ENCODE assay signal across 7 cellular contexts in the genomic region with DNA sequence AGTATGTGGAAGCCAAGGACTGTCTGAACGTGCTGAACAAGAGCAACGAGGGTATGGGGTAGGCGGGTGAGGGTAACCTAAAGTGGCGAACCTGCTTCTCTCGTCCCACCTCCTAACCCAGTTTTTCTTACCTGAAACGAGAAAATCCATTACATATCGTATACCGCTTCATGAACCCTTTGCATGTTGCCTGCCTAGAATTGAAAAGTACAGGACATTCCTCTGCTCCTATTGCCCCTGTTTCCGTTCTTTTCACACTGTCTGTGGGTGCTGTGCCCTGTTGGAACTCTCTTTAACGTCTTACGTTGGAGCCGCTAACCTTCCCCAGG. TPM values are rescaled to one million over a fixed set of nuclear protein-coding genes. Genes with fewer than 3 reads are reported as not detected.
A peak's percentile ranks its signal among the peaks of the same experiment; 100 is the strongest.
DNase-seq lines count a peak whose midpoint lies in the region; ATAC-seq, FAIRE-seq and TF ChIP-seq lines count a peak whose summit lies in the region.

No MANE protein-coding gene starts in this region.

- 0% methylated on average over 3 of the region's 12 CpGs; no CpG with 5 or more reads in 1 of the 2 experiments for WGBS in IMR-90 (ENCODE audit: extremely low coverage in 2 of 2, insufficient read length in 1 of 2), 2 experiments
- WGBS in adipose tissue, 3 donors, result 3 to 6% (median 3%) methylated on average over 12 of the region's 12 CpGs

- H2BK15ac ChIP-seq in IMR-90 (ENCODE audit: low read depth, low read length), result peak overlapping the region; percentile 59; the same call in 2 of the 3 replicates

- peak overlapping the region; percentile 92 for H3K4me3 ChIP-seq in IMR-90 (ENCODE audit: insufficient read depth, low read depth, low read length)
- peak overlapping the region; percentile 90 to 93 for H3K4me3 ChIP-seq in kidney (ENCODE audit: low read length in 2 of 2)

- peak overlapping the region; percentile 40; the same call in 1 of the 2 replicates for H2BK20ac ChIP-seq in IMR-90 (ENCODE audit: low read depth, low read length)

- H2AFZ ChIP-seq in IMR-90 (replicated peaks; ENCODE audit: low read length, poor library complexity), result peak overlapping the region; percentile 95

- H3K4me1 ChIP-seq in IMR-90 (ENCODE audit: control insufficient read depth, insufficient read depth, low read length) (peaks cover 20% of the 10 kb centered on the region), kidney (ENCODE audit: control insufficient read depth in 1 of 2, insufficient read depth in 1 of 2, low read depth in 1 of 2, low read length in 2 of 2) (peaks cover 5 to 29% of the 10 kb centered on the region in 2 donors)

- H3K4ac ChIP-seq in IMR-90 (ENCODE audit: low read depth, low read length), result peak overlapping the region; percentile 96

- no peak for DNase-seq in IMR-90
- no peak for DNase-seq in kidney
- DNase-seq in substantia nigra (lab: John Stamatoyannopoulos, UW), result no peak
- DNase-seq in stimulated activated CD4-positive, alpha-beta T cell treated with anti-CD3 and anti-CD28 coated beads, Interleukin-1b, Interleukin-23, amount 100 ng/mL, for 48 hours, result no peak
- DNase-seq in stimulated activated CD8-positive, alpha-beta memory T cell treated with anti-CD3 and anti-CD28 coated beads, Interleukin-4, amount 100 ng/mL, for 48 hours, result no peak
- no peak for DNase-seq in NCI-H1417 (lab: John Stamatoyannopoulos, UW)

- TSS peak; percentile 60 for BruUV-seq in IMR-90 (replicated peaks; lab: Mats Ljungman, UMichigan)

- peaks cover 5% of the 10 kb centered on the region; the same call in 1 of the 2 replicates for H4K20me1 ChIP-seq in IMR-90 (ENCODE audit: insufficient read depth, low read length)

- H3K36me3 ChIP-seq in IMR-90 (ENCODE audit: control insufficient read depth, insufficient read depth, low read length) (peaks cover 3% of the 10 kb centered on the region), kidney (ENCODE audit: control insufficient read depth in 1 of 2, insufficient read depth in 2 of 2, low read length in 2 of 2) (peaks cover 2 to 4% of the 10 kb centered on the region in 2 donors)

- H4K91ac ChIP-seq in IMR-90 (ENCODE audit: insufficient read depth, low read depth, low read length), result peak overlapping the region; percentile 96

- no peak for TF ChIP-seq RAD21 in IMR-90 (IDR thresholded peaks at IDR 0.05; ENCODE audit: low read length)

- no peak for FAIRE-seq in kidney (lab: Jason Lieb, UNC)

- peak overlapping the region; percentile 95 for H2BK5ac ChIP-seq in IMR-90 (ENCODE audit: low read depth, low read length, poor library complexity, severe bottlenecking)

- H3K27me3 ChIP-seq in IMR-90 (ENCODE audit: control insufficient read depth, insufficient read depth, low read length), result no peaks in the 10 kb centered on the region

- H3K27ac ChIP-seq in IMR-90 (ENCODE audit: insufficient read depth, low read length) (peak overlapping the region; percentile 95), adipose tissue (ENCODE audit: low read depth, low read length) (peak overlapping the region; percentile 94), kidney (ENCODE audit: low read depth in 2 of 2, low read length in 2 of 2) (peak overlapping the region; percentile 35 to 71), substantia nigra (ENCODE audit: low read depth, low read length, poor library complexity, severe bottlenecking) (peak overlapping the region; percentile 79)

- no peak for ATAC-seq in IMR-90 (ENCODE audit: low read depth)

- H3K79me1 ChIP-seq in IMR-90 (ENCODE audit: low read depth in 1 of 2, low read length in 2 of 2), result peaks cover 14 to 49% of the 10 kb centered on the region in 2 experiments

- peak overlapping the region; percentile 64 for H2BK120ac ChIP-seq in IMR-90 (ENCODE audit: low read depth, low read length)

- peak overlapping the region; percentile 94 for H2AK9ac ChIP-seq in IMR-90 (replicated peaks; ENCODE audit: low read depth, low read length, poor library complexity)

- H3K23ac ChIP-seq in IMR-90 (ENCODE audit: low read depth, low read length), result peak overlapping the region; percentile 92

- intact Hi-C loops in IMR-90 (cut with micrococcal nuclease), result loop anchor here (5.0 kb wide), 2 partner anchors 139 to 244 kb away; a partner anchor contains a TSS
- intact Hi-C loops in kidney (cut with DNase I), result no loop called here

- H3K9ac ChIP-seq in IMR-90 (ENCODE audit: low read depth, low read length) (peak overlapping the region; percentile 99), kidney (ENCODE audit: low read length in 2 of 2) (peak overlapping the region; percentile 88 to 96)

- H3K18ac ChIP-seq in IMR-90 (ENCODE audit: low read depth, low read length), result peak overlapping the region; percentile 78

- TF ChIP-seq CTCF in IMR-90 (conservative IDR thresholded peaks at IDR 0.05; ENCODE audit: low read depth, low read length), result no peak
- TF ChIP-seq CTCF in kidney (IDR thresholded peaks at IDR 0.05; ENCODE audit: borderline replicate concordance, extremely low read depth, insufficient read depth), result no peak

- H3K9me1 ChIP-seq in IMR-90 (ENCODE audit: insufficient read depth, low read length), result peaks cover 4% of the 10 kb centered on the region; the same call in 1 of the 2 replicates

- CTCF ChIA-PET in IMR-90 (lab: Yijun Ruan, JAX), result interaction anchor here (0.9 to 1.1 kb wide), 2 partner anchors 56 to 82 kb away, joined by 3 to 4 read pairs; no protein-coding TSS in a partner anchor

- POLR2A ChIA-PET in IMR-90 (lab: Charles Lee; ENCODE audit: unreplicated experiment), result interaction anchor here (0.6 to 1.5 kb wide), 2 partner anchors 25 to 73 kb away, joined by 4 to 5 read pairs; a partner anchor contains a TSS

- H2AK5ac ChIP-seq in IMR-90 (ENCODE audit: low read depth, low read length), result peak overlapping the region; percentile 98

- no peak for TF ChIP-seq POLR2A in IMR-90 (IDR thresholded peaks at IDR 0.05; ENCODE audit: low read depth, low read length)

- peak overlapping the region; percentile 96 for H3K14ac ChIP-seq in IMR-90 (replicated peaks; ENCODE audit: low read depth, low read length)

- dilution Hi-C loops in IMR-90 (cut with HindIII; ENCODE audit: low sequenced_read_pairs, unreplicated experiment), result no loop called here

- H4K5ac ChIP-seq in IMR-90 (ENCODE audit: low read depth, low read length), result peak overlapping the region; percentile 92

- H3K56ac ChIP-seq in IMR-90 (ENCODE audit: extremely low read depth, insufficient read depth, low read length), result peak overlapping the region; percentile 96

- peak overlapping the region; percentile 84 to 96 for H4K8ac ChIP-seq in IMR-90 (ENCODE audit: low read depth in 2 of 2, low read length in 2 of 2)

- no peaks in the 10 kb centered on the region for H3K9me3 ChIP-seq in IMR-90 (ENCODE audit: control insufficient read depth, insufficient read depth, low read length)
- no peaks in the 10 kb centered on the region for H3K9me3 ChIP-seq in kidney (ENCODE audit: control insufficient read depth in 1 of 2, low read length in 2 of 2)

- peak overlapping the region; percentile 98 for H3K4me2 ChIP-seq in IMR-90 (ENCODE audit: low read depth, low read length)

- in situ Hi-C loops in IMR-90 (cut with MboI; ENCODE audit: low sequenced_read_pairs), result no loop called here

TF ChIP-seq in IMR-90, 13 proteins besides CTCF, POLR2A, EP300 and RAD21 (continues in another document):
- TF ChIP-seq RFX5 (IDR thresholded peaks at IDR 0.05; ENCODE audit: low read depth, low read length) (no peak), CEBPB (IDR thresholded peaks at IDR 0.05; ENCODE audit: low read depth, low read length) (no peak), MAFK (IDR thresholded peaks at IDR 0.05; ENCODE audit: low read depth, low read length) (no peak)
- TF ChIP-seq, protein P1, sequence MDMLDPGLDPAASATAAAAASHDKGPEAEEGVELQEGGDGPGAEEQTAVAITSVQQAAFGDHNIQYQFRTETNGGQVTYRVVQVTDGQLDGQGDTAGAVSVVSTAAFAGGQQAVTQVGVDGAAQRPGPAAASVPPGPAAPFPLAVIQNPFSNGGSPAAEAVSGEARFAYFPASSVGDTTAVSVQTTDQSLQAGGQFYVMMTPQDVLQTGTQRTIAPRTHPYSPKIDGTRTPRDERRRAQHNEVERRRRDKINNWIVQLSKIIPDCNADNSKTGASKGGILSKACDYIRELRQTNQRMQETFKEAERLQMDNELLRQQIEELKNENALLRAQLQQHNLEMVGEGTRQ (IDR thresholded peaks at IDR 0.05; ENCODE audit: low read depth, low read length), result no peak

RNA-seq across cellular contexts. Expression of a gene that starts 0.5 kb away (rescaled TPM):
- total RNA-seq in IMR-90 (2012; rRNA removed), result 764 and 1,011 TPM in 2 replicates
- polyA plus RNA-seq in IMR-90 (2012; rRNA removed), result 1,210 and 1,338 TPM in 2 replicates
- polyA plus RNA-seq in IMR-90 (2012; cell fraction: cytosol; rRNA removed), result 519 and 1,135 TPM in 2 replicates
- polyA plus RNA-seq in IMR-90 (2012; cell fraction: nucleus; rRNA removed; ENCODE audit: low replicate concordance), result 360 and 1,957 TPM in 2 replicates
- 1,000 to 10,000 TPM in 1 of 3 donors, 100 to 1,000 TPM in 2; 478 to 1,510 (median 796) TPM for polyA plus RNA-seq in adipose tissue
- 439 TPM for total RNA-seq in kidney
- polyA plus RNA-seq in kidney (ENCODE audit: insufficient read depth, low read depth, low replicate concordance), result 1,405 TPM

RNA-seq across cellular contexts. Expression of a gene that starts 3.6 kb away (rescaled TPM):
- 47.2 and 49.8 TPM in 2 replicates for total RNA-seq in IMR-90 (2012; rRNA removed)
- polyA plus RNA-seq in IMR-90 (2012; rRNA removed), result 63.7 and 73.6 TPM in 2 replicates
- 54.6 and 65.0 TPM in 2 replicates for polyA plus RNA-seq in IMR-90 (2012; cell fraction: cytosol; rRNA removed)
- polyA plus RNA-seq in IMR-90 (2012; cell fraction: nucleus; rRNA removed; ENCODE audit: low replicate concordance), result 92.8 and 136 TPM in 2 replicates
- polyA plus RNA-seq in adipose tissue, result 10 to 100 TPM; 56.1 to 77.2 (median 56.9) TPM
- total RNA-seq in kidney, result 49.0 TPM
- polyA plus RNA-seq in kidney (ENCODE audit: insufficient read depth, low read depth, low replicate concordance), result 105 TPM

RNA-seq across cellular contexts. Expression of a gene that starts 25.6 kb away (rescaled TPM):
- total RNA-seq in IMR-90 (2012; rRNA removed), result 37.5 and 44.6 TPM in 2 replicates
- 67.1 and 71.9 TPM in 2 replicates for polyA plus RNA-seq in IMR-90 (2012; rRNA removed)
- polyA plus RNA-seq in IMR-90 (2012; cell fraction: cytosol; rRNA removed), result 45.2 and 62.4 TPM in 2 replicates
- polyA plus RNA-seq in IMR-90 (2012; cell fraction: nucleus; rRNA removed; ENCODE audit: low replicate concordance), result 345 TPM in 2 replicates
- 10 to 100 TPM; 29.4 to 34.1 (median 33.6) TPM for polyA plus RNA-seq in adipose tissue
- 46.2 TPM for total RNA-seq in kidney
- 43.4 TPM for polyA plus RNA-seq in kidney (ENCODE audit: insufficient read depth, low read depth, low replicate concordance)

RNA-seq across cellular contexts. Expression of a gene that starts 27.8 kb away (rescaled TPM):
- total RNA-seq in IMR-90 (2012; rRNA removed), result 5.6 and 6.5 TPM in 2 replicates
- polyA plus RNA-seq in IMR-90 (2012; rRNA removed), result 8.6 and 9.2 TPM in 2 replicates
- polyA plus RNA-seq in IMR-90 (2012; cell fraction: cytosol; rRNA removed), result 3.7 and 4.6 TPM in 2 replicates
- polyA plus RNA-seq in IMR-90 (2012; cell fraction: nucleus; rRNA removed; ENCODE audit: low replicate concordance), result 19.5 and 33.8 TPM in 2 replicates
- polyA plus RNA-seq in adipose tissue, result under 1 TPM; 0.08 to 0.55 (median 0.45) TPM
- 1.5 TPM for total RNA-seq in kidney
- polyA plus RNA-seq in kidney (ENCODE audit: insufficient read depth, low read depth, low replicate concordance), result 2.9 TPM

RNA-seq across cellular contexts. Expression of a gene that starts 40.3 kb away (rescaled TPM):
- not detected in 2 replicates for total RNA-seq in IMR-90 (2012; rRNA removed)
- polyA plus RNA-seq in IMR-90 (2012; rRNA removed), result not detected in 2 replicates
- polyA plus RNA-seq in IMR-90 (2012; cell fraction: cytosol; rRNA removed), result not detected in 2 replicates
- polyA plus RNA-seq in IMR-90 (2012; cell fraction: nucleus; rRNA removed; ENCODE audit: low replicate concordance), result not detected in 2 replicates
- polyA plus RNA-seq in adipose tissue, result not detected
- total RNA-seq in kidney, result not detected
- not detected for polyA plus RNA-seq in kidney (ENCODE audit: insufficient read depth, low read depth, low replicate concordance)
